In genomic region chr12:121955258-121956040, GRCh38 we compare ENCODE assay signal across 10 cellular contexts. TPM values are rescaled to one million over a fixed set of nuclear protein-coding genes. Genes with fewer than 3 reads are reported as not detected.
DNase-seq lines count a peak whose midpoint lies in the region; ATAC-seq and TF ChIP-seq lines count a peak whose summit lies in the region.
"Had no signal": no experiment of that assay in that cellular context is flagged by ENCODE, and none has a peak within 500 bp of the region (broad histone marks: within the 10 kb centered on the region; RNA-seq: fewer than 3 reads in every experiment).

No MANE protein-coding gene starts in this region.

- H3K4me3 Mint-ChIP-seq in naive thymus-derived CD8-positive, alpha-beta T cell = no peak overlapping the region

- no peak for ATAC-seq in GM19035 (IDR thresholded peaks at IDR 0.05; ENCODE audit: unreplicated experiment)
- ATAC-seq in naive thymus-derived CD8-positive, alpha-beta T cell = no peak

- no peaks in the 10 kb centered on the region for H3K36me3 Mint-ChIP-seq in naive thymus-derived CD8-positive, alpha-beta T cell

- H3K36me3 ChIP-seq in kidney epithelial cell (ENCODE audit: control insufficient read depth, insufficient read depth, low read length) = no peaks in the 10 kb centered on the region
- H3K36me3 ChIP-seq: sigmoid colon had no signal

- peak overlapping the region in 1 of 10 donors; percentile 56 for H3K27ac Mint-ChIP-seq in naive thymus-derived CD8-positive, alpha-beta T cell

- in situ Hi-C loops in ACHN (cut with HindIII; ENCODE audit: low pct_ligation_motif_present, low pct_unique_long_range_greater_than_20kb, low sequenced_read_pairs) = no loop called here

- TF ChIP-seq CTCF in HFF-Myc (IDR thresholded peaks at IDR 0.05; ENCODE audit: low read depth, low read length, missing control alignments) (peak; percentile 63), kidney epithelial cell (IDR thresholded peaks at IDR 0.05; ENCODE audit: insufficient read depth, low read length, poor library complexity, severe bottlenecking) (peak; percentile 64)

- H3K27me3 ChIP-seq in kidney epithelial cell (ENCODE audit: control insufficient read depth, insufficient read depth, low read length) = no peaks in the 10 kb centered on the region
- H3K27me3 ChIP-seq: sigmoid colon had no signal

- peaks cover 0 to 3% (median 0%) of the 10 kb centered on the region in 5 donors for H3K27me3 Mint-ChIP-seq in naive thymus-derived CD8-positive, alpha-beta T cell

- DNase-seq in ACHN = peak; percentile 46
- DNase-seq in HFF-Myc (ENCODE audit: extremely low read depth, low read depth) = no peak
- peak; percentile 38 for DNase-seq in amniotic epithelial cell (ENCODE audit: low read depth)
- DNase-seq in kidney epithelial cell (ENCODE audit: low read depth) = no peak
- DNase-seq in SIG-M5 (lab: John Stamatoyannopoulos, UW) = no peak
- DNase-seq in naive thymus-derived CD8-positive, alpha-beta T cell = no peak
- no peak for DNase-seq in DMS79 treated with DMSO at 0.1 percent for 48 hours (lab: John Stamatoyannopoulos, UW)
- DNase-seq: DMS79, sigmoid colon had no signal

- POLR2A ChIA-PET in naive thymus-derived CD8-positive, alpha-beta T cell (lab: Charles Lee) = no interaction called here

- no peaks in the 10 kb centered on the region for H3K9me3 Mint-ChIP-seq in naive thymus-derived CD8-positive, alpha-beta T cell

- H3K4me3 ChIP-seq in HFF-Myc (replicated peaks; ENCODE audit: low read depth, low read length) (no peak overlapping the region), kidney epithelial cell (ENCODE audit: low read depth, low read length) (no peak overlapping the region)
- H3K4me3 ChIP-seq: sigmoid colon had no signal

- peaks cover 0 to 5% (median 0%) of the 10 kb centered on the region in 4 donors for H3K4me1 Mint-ChIP-seq in naive thymus-derived CD8-positive, alpha-beta T cell

RNA-seq across cellular contexts. Expression of gene CFAP251, which starts 37.1 kb away (rescaled TPM):
- total RNA-seq in kidney epithelial cell = 3.3 and 3.7 TPM in 2 replicates
- total RNA-seq in naive thymus-derived CD8-positive, alpha-beta T cell = under 1 TPM; 0.49 to 0.82 TPM
- polyA plus RNA-seq in naive thymus-derived CD8-positive, alpha-beta T cell = under 1 TPM in 2 of 3 donors, not detected in 1; 0.03 to 0.06 TPM

Comparison
In these comparisons a context has a peak if more than half of its experiments do, and no peak if none do; other contexts are left out.
1. DNase-seq: peak in ACHN (single experiment) and amniotic epithelial cell (single experiment); none in HFF-Myc (single experiment), kidney epithelial cell (single experiment), SIG-M5 (single experiment), naive thymus-derived CD8-positive, alpha-beta T cell (0 of 10) and DMS79 treated with DMSO at 0.1 percent for 48 hours (single experiment).